Comparison of ENCODE assay signal across 18 cellular contexts in the genomic region with DNA sequence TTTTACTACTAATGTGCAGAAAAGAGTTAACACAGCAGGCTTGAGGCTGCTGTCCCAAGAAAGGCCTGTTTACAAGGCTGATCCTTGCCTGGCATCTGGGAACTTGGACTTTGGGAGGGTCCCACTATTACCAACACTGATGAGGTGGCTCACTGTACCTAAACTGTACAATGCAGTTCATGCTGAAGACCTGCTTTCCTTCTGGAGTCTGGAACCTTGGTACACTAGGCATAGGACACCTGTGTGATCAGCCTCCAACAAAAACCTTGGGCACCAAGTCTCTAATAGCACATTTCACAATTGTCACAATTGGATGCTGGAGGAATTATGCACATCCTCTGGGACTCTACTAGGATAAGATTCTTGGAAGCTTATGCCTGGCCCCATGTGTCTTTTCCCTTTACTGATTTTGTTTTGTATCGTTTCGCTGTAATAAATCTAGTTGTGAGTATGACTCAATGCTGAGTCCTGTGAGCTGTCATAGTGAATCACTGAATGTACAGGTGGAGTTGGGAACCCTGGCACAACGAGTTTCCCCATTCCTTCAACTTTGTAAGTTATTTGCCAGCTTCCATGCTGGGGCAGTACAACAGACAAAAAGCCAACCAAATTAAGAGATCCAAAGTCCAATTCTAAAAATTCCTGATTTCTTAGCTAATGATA. TPM values are rescaled to one million over a fixed set of nuclear protein-coding genes. Genes with fewer than 3 reads are reported as not detected.
DNase-seq lines count a peak whose midpoint lies in the region; ATAC-seq, FAIRE-seq and TF ChIP-seq lines count a peak whose summit lies in the region.
"Had no signal": no experiment of that assay in that cellular context is flagged by ENCODE, and none has a peak within 500 bp of the region (broad histone marks: within the 10 kb centered on the region; RNA-seq: fewer than 3 reads in every experiment).

No MANE protein-coding gene starts in this region.

- H2AK5ac ChIP-seq in IMR-90 (ENCODE audit: low read depth, low read length), result no peak overlapping the region

- H3K9me3 Mint-ChIP-seq in astrocyte (ENCODE audit: unreplicated experiment), result peaks cover 9% of the 10 kb centered on the region
- peaks cover 2% of the 10 kb centered on the region for H3K9me3 Mint-ChIP-seq in activated CD8-positive, alpha-beta memory T cell treated with anti-CD3 and anti-CD28 coated beads, Interleukin-2, amount 10 ng/mL, durations not matched to agents 7 days and 5 days (ENCODE audit: low read depth)
- H3K9me3 Mint-ChIP-seq: activated T-cell treated with anti-CD3 and anti-CD28 coated beads, Interleukin-2, amount 50 U/mL, for 24 hours; CD4-positive, alpha-beta memory T cell; HFFc6 had no signal

- H3K4me2 ChIP-seq in IMR-90 (ENCODE audit: low read depth, low read length), result no peak overlapping the region
- peak overlapping the region; percentile 20 for H3K4me2 ChIP-seq in astrocyte (ENCODE audit: low read length)

- DNase-seq in Caki2 (ENCODE audit: low read depth) (peak; percentile 40), IMR-90 (peak; percentile 11), astrocyte (ENCODE audit: low read depth) (peak; percentile 10), foreskin keratinocyte (peak; percentile 70 to 83), germinal center (ENCODE audit: low spot score) (no peak), tibial artery (no peak)
- DNase-seq in activated CD8-positive, alpha-beta memory T cell treated with anti-CD3 and anti-CD28 coated beads, Interleukin-2, amount 10 ng/mL, durations not matched to agents 7 days and 5 days, result no peak
- DNase-seq: activated T-cell treated with anti-CD3 and anti-CD28 coated beads, Interleukin-2, amount 50 U/mL, for 24 hours; CD4-positive, alpha-beta memory T cell; DND-41; HFFc6; NCI-H1048; NCI-H2107; NCI-H748 treated with DMSO at 0.1 percent for 48 hours; ovary; stimulated activated CD4-positive, alpha-beta T cell treated with anti-CD3 and anti-CD28 coated beads, Interleukin-4, amount 100 ng/mL, for 1 hour had no signal

- H3K4ac ChIP-seq in IMR-90 (ENCODE audit: low read depth, low read length), result no peak overlapping the region

- no peak for FAIRE-seq in astrocyte (lab: Jason Lieb, UNC)

- TF ChIP-seq RAD21 in IMR-90 (IDR thresholded peaks at IDR 0.05; ENCODE audit: low read length), result no peak

- CTCF ChIA-PET in IMR-90 (lab: Yijun Ruan, JAX), result no interaction called here
- CTCF ChIA-PET in activated CD8-positive, alpha-beta memory T cell treated with anti-CD3 and anti-CD28 coated beads, Interleukin-2, amount 10 ng/mL, durations not matched to agents 7 days and 5 days (lab: Charles Lee), result no interaction called here

- H4K8ac ChIP-seq in IMR-90 (ENCODE audit: low read depth in 2 of 2, low read length in 2 of 2), result no peak overlapping the region

- intact Hi-C loops in IMR-90 (cut with micrococcal nuclease), result no loop called here
- intact Hi-C loops in tibial artery (cut with DNase I; ENCODE audit: low total_unique reads), result no loop called here

- H3K27ac Mint-ChIP-seq in astrocyte (ENCODE audit: unreplicated experiment), result no peak overlapping the region
- no peak overlapping the region for H3K27ac Mint-ChIP-seq in activated CD8-positive, alpha-beta memory T cell treated with anti-CD3 and anti-CD28 coated beads, Interleukin-2, amount 10 ng/mL, durations not matched to agents 7 days and 5 days
- H3K27ac Mint-ChIP-seq: activated naive CD8-positive, alpha-beta T cell; activated T-cell treated with anti-CD3 and anti-CD28 coated beads, Interleukin-2, amount 50 U/mL, for 24 hours; CD4-positive, alpha-beta memory T cell; HFFc6 had no signal

- H3K4me3 Mint-ChIP-seq in astrocyte (ENCODE audit: unreplicated experiment), result no peak overlapping the region
- no peak overlapping the region for H3K4me3 Mint-ChIP-seq in activated CD8-positive, alpha-beta memory T cell treated with anti-CD3 and anti-CD28 coated beads, Interleukin-2, amount 10 ng/mL, durations not matched to agents 7 days and 5 days
- H3K4me3 Mint-ChIP-seq: activated naive CD8-positive, alpha-beta T cell; activated T-cell treated with anti-CD3 and anti-CD28 coated beads, Interleukin-2, amount 50 U/mL, for 24 hours; CD4-positive, alpha-beta memory T cell; HFFc6 had no signal

- no TSS peak for BruUV-seq in IMR-90 (replicated peaks; lab: Mats Ljungman, UMichigan)

- no peak overlapping the region for H4K5ac ChIP-seq in IMR-90 (ENCODE audit: low read depth, low read length)

- H3K27ac ChIP-seq in IMR-90 (ENCODE audit: insufficient read depth, low read length), result no peak overlapping the region
- H3K27ac ChIP-seq in astrocyte (ENCODE audit: low read depth, low read length), result no peak overlapping the region
- H3K27ac ChIP-seq in foreskin keratinocyte, result peak overlapping the region; percentile 5
- H3K27ac ChIP-seq in tibial artery, result no peak overlapping the region
- H3K27ac ChIP-seq: ovary had no signal

- H3K4me3 ChIP-seq in IMR-90 (ENCODE audit: insufficient read depth, low read depth, low read length) (no peak overlapping the region), astrocyte (ENCODE audit: insufficient read depth, low read depth, low read length) (no peak overlapping the region), tibial artery (no peak overlapping the region)
- H3K4me3 ChIP-seq: ovary had no signal

- no CpG with 5 or more reads among the region's 3 CpGs for WGBS in IMR-90 (ENCODE audit: extremely low coverage in 2 of 2, insufficient read length in 1 of 2), 2 experiments

- H3K14ac ChIP-seq in IMR-90 (replicated peaks; ENCODE audit: low read depth, low read length), result no peak overlapping the region

- no peak overlapping the region for H3K23ac ChIP-seq in IMR-90 (ENCODE audit: low read depth, low read length)

- no peak overlapping the region for H2BK120ac ChIP-seq in IMR-90 (ENCODE audit: low read depth, low read length)

- no peaks in the 10 kb centered on the region for H3K79me1 ChIP-seq in IMR-90 (ENCODE audit: low read depth in 1 of 2, low read length in 2 of 2)

- no peak overlapping the region for H3K56ac ChIP-seq in IMR-90 (ENCODE audit: extremely low read depth, insufficient read depth, low read length)

- H3K18ac ChIP-seq in IMR-90 (ENCODE audit: low read depth, low read length), result no peak overlapping the region

- no peaks in the 10 kb centered on the region for H3K4me1 Mint-ChIP-seq in astrocyte (ENCODE audit: low read depth, unreplicated experiment)
- peaks cover 11% of the 10 kb centered on the region for H3K4me1 Mint-ChIP-seq in activated CD8-positive, alpha-beta memory T cell treated with anti-CD3 and anti-CD28 coated beads, Interleukin-2, amount 10 ng/mL, durations not matched to agents 7 days and 5 days
- H3K4me1 Mint-ChIP-seq: CD4-positive, alpha-beta memory T cell had no signal

- H2AK9ac ChIP-seq in IMR-90 (replicated peaks; ENCODE audit: low read depth, low read length, poor library complexity), result no peak overlapping the region

- no peak overlapping the region for H2AFZ ChIP-seq in IMR-90 (replicated peaks; ENCODE audit: low read length, poor library complexity)
- H2AFZ ChIP-seq in astrocyte (ENCODE audit: low read depth, low read length), result no peak overlapping the region

- no peak for TF ChIP-seq POLR2A in IMR-90 (IDR thresholded peaks at IDR 0.05; ENCODE audit: low read depth, low read length)

- ATAC-seq in IMR-90 (ENCODE audit: low read depth) (no peak), foreskin keratinocyte (peak; percentile 99), HG03175 (IDR thresholded peaks at IDR 0.05; ENCODE audit: unreplicated experiment) (no peak)
- no peak for ATAC-seq in activated CD8-positive, alpha-beta memory T cell treated with anti-CD3 and anti-CD28 coated beads, Interleukin-2, amount 10 ng/mL, durations not matched to agents 7 days and 5 days

- H3K36me3 ChIP-seq in IMR-90 (ENCODE audit: control insufficient read depth, insufficient read depth, low read length), result no peaks in the 10 kb centered on the region
- H3K36me3 ChIP-seq in astrocyte (ENCODE audit: insufficient read depth, low read length), result no peaks in the 10 kb centered on the region
- H3K36me3 ChIP-seq in tibial artery, result no peaks in the 10 kb centered on the region
- H3K36me3 ChIP-seq: ovary had no signal

- H3K27me3 ChIP-seq in IMR-90 (ENCODE audit: control insufficient read depth, insufficient read depth, low read length), result no peaks in the 10 kb centered on the region
- no peaks in the 10 kb centered on the region for H3K27me3 ChIP-seq in astrocyte (ENCODE audit: insufficient read depth, low read length)
- no peaks in the 10 kb centered on the region for H3K27me3 ChIP-seq in foreskin keratinocyte
- no peaks in the 10 kb centered on the region for H3K27me3 ChIP-seq in tibial artery
- H3K27me3 ChIP-seq: ovary had no signal

- H3K9ac ChIP-seq in IMR-90 (ENCODE audit: low read depth, low read length) (no peak overlapping the region), astrocyte (ENCODE audit: low read length) (no peak overlapping the region)

- POLR2A ChIA-PET in IMR-90 (lab: Charles Lee; ENCODE audit: unreplicated experiment), result interaction anchor here (0.6 kb wide), 1 partner anchor 200 kb away, joined by 3 read pairs; no protein-coding TSS in a partner anchor

- in situ Hi-C loops in Caki2 (cut with HindIII; ENCODE audit: low pct_unique_long_range_greater_than_20kb, low sequenced_read_pairs), result no loop called here
- in situ Hi-C loops in IMR-90 (cut with MboI; ENCODE audit: low sequenced_read_pairs), result no loop called here

- H3K79me2 ChIP-seq in astrocyte (ENCODE audit: insufficient read depth, low read length), result no peaks in the 10 kb centered on the region

- no peaks in the 10 kb centered on the region for H4K20me1 ChIP-seq in IMR-90 (ENCODE audit: insufficient read depth, low read length)
- H4K20me1 ChIP-seq in astrocyte (ENCODE audit: insufficient read depth, low read length), result no peaks in the 10 kb centered on the region

- H4K91ac ChIP-seq in IMR-90 (ENCODE audit: insufficient read depth, low read depth, low read length), result no peak overlapping the region

- dilution Hi-C loops in IMR-90 (cut with HindIII; ENCODE audit: low sequenced_read_pairs, unreplicated experiment), result no loop called here

- TF ChIP-seq CTCF in IMR-90 (conservative IDR thresholded peaks at IDR 0.05; ENCODE audit: low read depth, low read length), result no peak
- no peak for TF ChIP-seq CTCF in astrocyte (IDR thresholded peaks at IDR 0.05; ENCODE audit: insufficient read depth, low read depth, low read length)
- TF ChIP-seq CTCF in foreskin keratinocyte (conservative IDR thresholded peaks at IDR 0.05), result peak; percentile 25
- no peak for TF ChIP-seq CTCF in tibial artery (IDR thresholded peaks at IDR 0.05)

- H3K9me1 ChIP-seq in IMR-90 (ENCODE audit: insufficient read depth, low read length), result no peaks in the 10 kb centered on the region

- H3K36me3 Mint-ChIP-seq in astrocyte (ENCODE audit: low read depth, unreplicated experiment), result no peaks in the 10 kb centered on the region
- H3K36me3 Mint-ChIP-seq in activated CD8-positive, alpha-beta memory T cell treated with anti-CD3 and anti-CD28 coated beads, Interleukin-2, amount 10 ng/mL, durations not matched to agents 7 days and 5 days, result peaks cover 6% of the 10 kb centered on the region

- no peaks in the 10 kb centered on the region for H3K4me1 ChIP-seq in IMR-90 (ENCODE audit: control insufficient read depth, insufficient read depth, low read length)
- H3K4me1 ChIP-seq in astrocyte (ENCODE audit: insufficient read depth, low read length), result no peaks in the 10 kb centered on the region
- peaks cover 13% of the 10 kb centered on the region for H3K4me1 ChIP-seq in foreskin keratinocyte
- no peaks in the 10 kb centered on the region for H3K4me1 ChIP-seq in tibial artery

- H2BK15ac ChIP-seq in IMR-90 (ENCODE audit: low read depth, low read length), result no peak overlapping the region

- H3K9me3 ChIP-seq in IMR-90 (ENCODE audit: control insufficient read depth, insufficient read depth, low read length) (no peaks in the 10 kb centered on the region), astrocyte (ENCODE audit: insufficient read depth, low read depth, low read length) (no peaks in the 10 kb centered on the region), tibial artery (no peaks in the 10 kb centered on the region)
- H3K9me3 ChIP-seq: ovary had no signal

- no peak overlapping the region for H2BK20ac ChIP-seq in IMR-90 (ENCODE audit: low read depth, low read length)

- H2BK5ac ChIP-seq in IMR-90 (ENCODE audit: low read depth, low read length, poor library complexity, severe bottlenecking), result no peak overlapping the region

- no peaks in the 10 kb centered on the region for H3K27me3 Mint-ChIP-seq in astrocyte (ENCODE audit: low read depth, unreplicated experiment)
- no peaks in the 10 kb centered on the region for H3K27me3 Mint-ChIP-seq in activated CD8-positive, alpha-beta memory T cell treated with anti-CD3 and anti-CD28 coated beads, Interleukin-2, amount 10 ng/mL, durations not matched to agents 7 days and 5 days
- H3K27me3 Mint-ChIP-seq: activated naive CD8-positive, alpha-beta T cell; activated T-cell treated with anti-CD3 and anti-CD28 coated beads, Interleukin-2, amount 50 U/mL, for 24 hours; CD4-positive, alpha-beta memory T cell had no signal

RNA-seq across cellular contexts. Expression of gene TEC, which starts 45.9 kb away (rescaled TPM):
- total RNA-seq in Caki2 (2014; rRNA removed; shearing (Covaris generic); ENCODE audit: low replicate concordance), result 3.6 and 3.7 TPM in 2 replicates
- total RNA-seq in IMR-90 (2012; rRNA removed) (0.54 and 1.1 TPM in 2 replicates), astrocyte (0.61 and 0.91 TPM in 2 replicates), foreskin keratinocyte (0.07 and 0.24 TPM in 2 replicates)
- polyA plus RNA-seq in IMR-90 (2012; rRNA removed) (0.16 and 0.39 TPM in 2 replicates), foreskin keratinocyte (0.06 and 0.07 TPM in 2 replicates)
- polyA plus RNA-seq in IMR-90 (2012; cell fraction: cytosol; rRNA removed), result 0.03 and 0.04 TPM in 2 replicates
- polyA plus RNA-seq in IMR-90 (2012; cell fraction: nucleus; rRNA removed; ENCODE audit: low replicate concordance), result 0.10 and 0.65 TPM in 2 replicates
- 1 to 10 TPM; 2.0 to 3.0 TPM for total RNA-seq in activated CD8-positive, alpha-beta memory T cell treated with anti-CD3 and anti-CD28 coated beads, Interleukin-2, amount 10 ng/mL, durations not matched to agents 7 days and 5 days

Comparison
In these comparisons a context has a peak if more than half of its experiments do, and no peak if none do; other contexts are left out.
1. DNase-seq: peak in Caki2 (single experiment), IMR-90 (single experiment), astrocyte (single experiment) and foreskin keratinocyte (2 of 2); none in activated CD8-positive, alpha-beta memory T cell treated with anti-CD3 and anti-CD28 coated beads, Interleukin-2, amount 10 ng/mL, durations not matched to agents 7 days and 5 days (single experiment), germinal center (single experiment) and tibial artery (0 of 2).